8 cellular contexts compared by ENCODE assay signal in genomic region chr12:46382974-46383653, GRCh38. TPM values are rescaled to one million over a fixed set of nuclear protein-coding genes. Genes with fewer than 3 reads are reported as not detected.
DNase-seq lines count a peak whose midpoint lies in the region; ATAC-seq and TF ChIP-seq lines count a peak whose summit lies in the region.

No MANE protein-coding gene starts in this region.

- H3K27me3 ChIP-seq in right cardiac atrium (ENCODE audit: control insufficient read depth, insufficient read depth) (no peaks in the 10 kb centered on the region), vagina (no peaks in the 10 kb centered on the region)

- peak in 2 of 3 experiments; percentile 21 to 28 for TF ChIP-seq CTCF in vagina (IDR thresholded peaks at IDR 0.05)

- H3K27ac ChIP-seq in angular gyrus (ENCODE audit: low read depth, low read length) (peak overlapping the region; percentile 99), right cardiac atrium (ENCODE audit: low read length) (peak overlapping the region; percentile 99), vagina (peak overlapping the region; percentile 100)

- H3K4me3 Mint-ChIP-seq in T-helper 1 cell treated with Interleukin-12 subunit alpha and Interleukin-12 subunit beta and Interleukin-4 antibody, amounts not matched to agents 30 μg/mL and 1 μg/mL, for 36 hours: peak overlapping the region; percentile 92

- peaks cover 7% of the 10 kb centered on the region for H3K36me3 Mint-ChIP-seq in T-helper 1 cell treated with Interleukin-12 subunit alpha and Interleukin-12 subunit beta and Interleukin-4 antibody, amounts not matched to agents 30 μg/mL and 1 μg/mL, for 36 hours (ENCODE audit: low read depth)

- H3K4me1 ChIP-seq in right cardiac atrium (ENCODE audit: control insufficient read depth, insufficient read depth, low read length) (peaks cover 10% of the 10 kb centered on the region), vagina (peaks cover 53% of the 10 kb centered on the region)

- H3K9me3 ChIP-seq in right cardiac atrium (ENCODE audit: control insufficient read depth, low read length) (peaks cover 2% of the 10 kb centered on the region), vagina (no peaks in the 10 kb centered on the region)

- H3K4me1 Mint-ChIP-seq in T-helper 1 cell treated with Interleukin-12 subunit alpha and Interleukin-12 subunit beta and Interleukin-4 antibody, amounts not matched to agents 30 μg/mL and 1 μg/mL, for 36 hours (ENCODE audit: low read depth): peaks cover 42% of the 10 kb centered on the region

- H3K27me3 Mint-ChIP-seq in T-helper 1 cell treated with Interleukin-12 subunit alpha and Interleukin-12 subunit beta and Interleukin-4 antibody, amounts not matched to agents 30 μg/mL and 1 μg/mL, for 36 hours (ENCODE audit: low read depth): no peaks in the 10 kb centered on the region

- under 1% methylated on average over 73 of the region's 74 CpGs for WGBS in right cardiac atrium

- intact Hi-C loops in right cardiac atrium (cut with DNase I): loop anchor here in 1 of 4 donors (10.0 kb wide), 1 partner anchor 82 kb away; no protein-coding TSS in a partner anchor
- intact Hi-C loops in vagina (cut with DNase I): loop anchor here (10.0 kb wide), 1 partner anchor 92 kb away; no protein-coding TSS in a partner anchor

- peak; percentile 83 for DNase-seq in NCI-H146 treated with DMSO at 0.1 percent for 48 hours (lab: John Stamatoyannopoulos, UW; ENCODE audit: unreplicated experiment)
- peak; percentile 97 to 99 (median 99) for DNase-seq in right cardiac atrium
- DNase-seq in putamen (ENCODE audit: low spot score): peak; percentile 97
- DNase-seq in vagina (ENCODE audit: extremely low spot score in 2 of 2): no peak

- ATAC-seq in HG02885 (IDR thresholded peaks at IDR 0.05; ENCODE audit: poor library complexity, unreplicated experiment) (peak; percentile 73), right cardiac atrium (peak; percentile 95 to 96)

- H3K36me3 ChIP-seq in vagina: no peaks in the 10 kb centered on the region

- H3K9me3 Mint-ChIP-seq in T-helper 1 cell treated with Interleukin-12 subunit alpha and Interleukin-12 subunit beta and Interleukin-4 antibody, amounts not matched to agents 30 μg/mL and 1 μg/mL, for 36 hours: no peaks in the 10 kb centered on the region

- H3K27ac Mint-ChIP-seq in T-helper 1 cell treated with Interleukin-12 subunit alpha and Interleukin-12 subunit beta and Interleukin-4 antibody, amounts not matched to agents 30 μg/mL and 1 μg/mL, for 36 hours: peak overlapping the region; percentile 91

- H3K4me3 ChIP-seq in right cardiac atrium (ENCODE audit: low read length) (peak overlapping the region; percentile 60), vagina (peak overlapping the region; percentile 72)

- TF ChIP-seq POLR2A in GM15510 (IDR thresholded peaks at IDR 0.05; ENCODE audit: borderline replicate concordance, extremely low read depth, insufficient read length) (peak; percentile 68), vagina (IDR thresholded peaks at IDR 0.05) (peak in 1 of 2 donors; percentile 91)

RNA-seq across cellular contexts. Expression of gene SLC38A2, which starts 10.5 kb away (rescaled TPM):
- total RNA-seq in right cardiac atrium (100 to 1,000 TPM in 3 of 4 donors, 10 to 100 TPM in 1; 87.3 to 143 (median 115) TPM), vagina (352 TPM)
- 69.5 TPM for polyA plus RNA-seq in right cardiac atrium

Comparison
In these comparisons a context has a peak if more than half of its experiments do, and no peak if none do; other contexts are left out.
1. DNase-seq: peak in NCI-H146 treated with DMSO at 0.1 percent for 48 hours (single experiment), right cardiac atrium (3 of 3) and putamen (single experiment); none in vagina (0 of 2).
2. Peak in every context shown above with its lines, with median percentiles within 50 percentile points of each other: H3K27ac ChIP-seq.